ENCODE assay signal across 12 cellular contexts in the genomic region with DNA sequence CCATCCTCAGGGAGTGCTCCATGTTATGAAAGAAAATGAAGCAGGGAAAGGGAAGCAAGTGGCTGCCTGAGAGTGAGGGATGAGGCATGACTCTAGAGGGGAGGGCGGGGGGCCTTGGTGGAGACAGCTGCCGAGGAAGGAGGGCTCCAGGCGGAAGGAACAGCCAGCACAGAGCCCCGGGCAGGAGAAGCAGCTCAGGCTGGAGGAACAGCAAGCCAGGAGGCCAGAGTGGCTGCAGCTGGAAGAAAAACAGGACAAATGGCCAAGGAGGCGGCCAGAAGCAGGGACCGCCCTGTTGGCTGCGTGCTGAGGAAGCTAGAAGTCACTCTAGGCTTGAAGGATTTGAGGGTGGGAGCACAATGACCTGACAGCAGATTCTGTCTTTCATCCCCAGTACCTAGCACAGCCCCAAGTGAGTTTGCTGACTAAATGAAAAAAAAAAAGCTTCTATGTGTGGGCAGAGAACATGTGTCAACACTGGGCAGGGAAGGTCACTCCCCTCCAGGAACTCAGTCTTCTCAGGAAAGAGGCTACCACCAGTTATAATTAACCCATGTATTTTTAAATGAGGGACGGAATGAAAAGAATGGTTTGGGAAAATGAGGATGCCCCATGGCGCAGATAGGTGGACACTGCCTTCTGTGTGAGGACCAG.
DNase-seq lines count a peak whose midpoint lies in the region; ATAC-seq and TF ChIP-seq lines count a peak whose summit lies in the region.
"Had no signal": no experiment of that assay in that cellular context is flagged by ENCODE, and none has a peak within 500 bp of the region (broad histone marks: within the 10 kb centered on the region; RNA-seq: fewer than 3 reads in every experiment).

No MANE protein-coding gene starts in this region.

- in situ Hi-C loops in brain microvascular endothelial cell (cut with HindIII; ENCODE audit: low pct_ligation_motif_present, low sequenced_read_pairs) = no loop called here

- H3K4me1 ChIP-seq in vagina = peaks cover 27% of the 10 kb centered on the region

- H3K36me3 Mint-ChIP-seq in brain = peaks cover 13% of the 10 kb centered on the region

- peak overlapping the region in 4 of 5 experiments; percentile 47 to 85 (median 52) for H3K27ac Mint-ChIP-seq in brain

- no peaks in the 10 kb centered on the region for H3K27me3 Mint-ChIP-seq in brain

- peaks cover 0 to 10% (median 5%) of the 10 kb centered on the region in 5 experiments for H3K9me3 Mint-ChIP-seq in brain

- peaks cover 41% of the 10 kb centered on the region for H3K4me1 Mint-ChIP-seq in brain

- no peaks in the 10 kb centered on the region for H3K27me3 ChIP-seq in vagina
- no peaks in the 10 kb centered on the region for H3K27me3 ChIP-seq in brain microvascular endothelial cell (replicated peaks)

- H3K27ac ChIP-seq in vagina = peak overlapping the region; percentile 52
- H3K27ac ChIP-seq in brain microvascular endothelial cell = no peak overlapping the region

- ATAC-seq in left ventricle myocardium superior (peak; percentile 90), omental fat pad (ENCODE audit: low FRiP score) (peak; percentile 45)

- TF ChIP-seq POLR2A in vagina (IDR thresholded peaks at IDR 0.05) = no peak

- intact Hi-C loops in left ventricle myocardium superior (cut with micrococcal nuclease) (no loop called here), vagina (cut with DNase I) (no loop called here)

- TF ChIP-seq CTCF in brain (conservative IDR thresholded peaks at IDR 0.05) = no peak
- TF ChIP-seq CTCF in omental fat pad (IDR thresholded peaks at IDR 0.05) = no peak
- no peak for TF ChIP-seq CTCF in vagina (IDR thresholded peaks at IDR 0.05)
- no peak for TF ChIP-seq CTCF in brain microvascular endothelial cell (IDR thresholded peaks at IDR 0.05; ENCODE audit: low read depth, low read length, missing control alignments)

- no peak overlapping the region for H3K4me3 Mint-ChIP-seq in brain

- DNase-seq in left ventricle myocardium superior = peak; percentile 84
- DNase-seq in omental fat pad (ENCODE audit: low spot score) = no peak
- no peak for DNase-seq in vagina (ENCODE audit: extremely low spot score in 2 of 2)
- no peak for DNase-seq in brain microvascular endothelial cell
- DNase-seq in OCI-M2 (lab: John Stamatoyannopoulos, UW; ENCODE audit: unreplicated experiment) = no peak
- no peak for DNase-seq in activated CD4-positive, alpha-beta T cell treated with anti-CD3 and anti-CD28 coated beads for 48 hours
- DNase-seq: activated CD4-positive, alpha-beta T cell treated with anti-CD3 and anti-CD28 coated beads, Interleukin-2, amount 50 U/mL, for 48 hours; activated naive CD4-positive, alpha-beta T cell treated with Interleukin-2 at 50 U/mL for 16 hours; cortex of kidney; stimulated activated CD4-positive, alpha-beta T cell treated with anti-CD3 and anti-CD28 coated beads, Interleukin-15, amount 100 ng/mL, for 24 hours; T-helper 1 cell had no signal

- no peaks in the 10 kb centered on the region for H3K9me3 ChIP-seq in vagina

- H3K4me3 ChIP-seq in vagina (peak overlapping the region in 1 of 2 donors; percentile 4), brain microvascular endothelial cell (ENCODE audit: low read depth, low read length) (no peak overlapping the region)

- H3K36me3 ChIP-seq in vagina = no peaks in the 10 kb centered on the region
- no peaks in the 10 kb centered on the region for H3K36me3 ChIP-seq in brain microvascular endothelial cell (replicated peaks)
